ENCODE assay signal across 8 cellular contexts in genomic region chr3:45597166-45597565, GRCh38. TPM values are rescaled to one million over a fixed set of nuclear protein-coding genes. Genes with fewer than 3 reads are reported as not detected.
DNase-seq lines count a peak whose midpoint lies in the region; ATAC-seq lines count a peak whose summit lies in the region.

No MANE protein-coding gene starts in this region.

- POLR2A ChIA-PET in activated CD8-positive, alpha-beta T cell treated with anti-CD3 and anti-CD28 coated beads, Interleukin-2, amount 10 ng/mL, durations not matched to agents 7 days and 5 days (lab: Charles Lee) = no interaction called here

- in situ Hi-C loops in GM23248 (cut with MboI) = no loop called here

- H3K4me1 ChIP-seq in GM23248 (ENCODE audit: insufficient read depth) = peaks cover 18% of the 10 kb centered on the region

- H3K9ac ChIP-seq in GM23248 = peak overlapping the region; percentile 16

- peaks cover 14% of the 10 kb centered on the region; the same call in 1 of the 2 replicates for H3F3A ChIP-seq in GM23248 (ENCODE audit: insufficient read depth)

- intact Hi-C loops in left ventricle myocardium superior (cut with micrococcal nuclease) = loop anchor here (5.0 to 10.0 kb wide), 2 partner anchors 60 to 82 kb away; no protein-coding TSS in a partner anchor

- no peaks in the 10 kb centered on the region for H3K27me3 ChIP-seq in GM23248 (replicated peaks; ENCODE audit: insufficient read depth)

- H3K4me3 Mint-ChIP-seq in activated CD8-positive, alpha-beta T cell treated with anti-CD3 and anti-CD28 coated beads, Interleukin-2, amount 10 ng/mL, durations not matched to agents 7 days and 5 days = peak overlapping the region; percentile 77

- peak overlapping the region; percentile 74 for H3K4me3 ChIP-seq in GM23248

- no peaks in the 10 kb centered on the region for H3K27me3 Mint-ChIP-seq in activated CD8-positive, alpha-beta T cell treated with anti-CD3 and anti-CD28 coated beads, Interleukin-2, amount 10 ng/mL, durations not matched to agents 7 days and 5 days (ENCODE audit: low read depth)

- no peak overlapping the region for H2AFZ ChIP-seq in GM23248

- H3K9me3 Mint-ChIP-seq in activated CD8-positive, alpha-beta T cell treated with anti-CD3 and anti-CD28 coated beads, Interleukin-2, amount 10 ng/mL, durations not matched to agents 7 days and 5 days (ENCODE audit: insufficient read depth) = no peaks in the 10 kb centered on the region

- H3K4me1 Mint-ChIP-seq in activated CD8-positive, alpha-beta T cell treated with anti-CD3 and anti-CD28 coated beads, Interleukin-2, amount 10 ng/mL, durations not matched to agents 7 days and 5 days (ENCODE audit: low read depth) = peaks cover 69% of the 10 kb centered on the region

- no peaks in the 10 kb centered on the region for H3K36me3 ChIP-seq in GM23248 (ENCODE audit: low read depth)

- DNase-seq in GM23248 (peak; percentile 71), left ventricle myocardium superior (peak; percentile 53), SHP77 (lab: John Stamatoyannopoulos, UW) (no peak)
- DNase-seq in activated CD8-positive, alpha-beta T cell treated with anti-CD3 and anti-CD28 coated beads, Interleukin-2, amount 10 ng/mL, durations not matched to agents 7 days and 5 days = no peak
- DNase-seq in stimulated activated CD4-positive, alpha-beta T cell treated with anti-CD3 and anti-CD28 coated beads, TNF-alpha, amount 100 ng/mL, for 48 hours (ENCODE audit: low read depth in 3 of 3) = peak in 2 of 3 donors; percentile 37 to 41

- H3K4me2 ChIP-seq in GM23248 (ENCODE audit: unreplicated experiment) = peak overlapping the region; percentile 84

- CTCF ChIA-PET in activated CD8-positive, alpha-beta T cell treated with anti-CD3 and anti-CD28 coated beads, Interleukin-2, amount 10 ng/mL, durations not matched to agents 7 days and 5 days (lab: Charles Lee) = interaction anchor here (1.1 to 1.8 kb wide), 7 partner anchors 8 to 451 kb away, joined by 3 to 10 read pairs (median 4); partner anchors contain the start of gene CDCP1

- H3K36me3 Mint-ChIP-seq in activated CD8-positive, alpha-beta T cell treated with anti-CD3 and anti-CD28 coated beads, Interleukin-2, amount 10 ng/mL, durations not matched to agents 7 days and 5 days (ENCODE audit: low read depth) = peaks cover 57% of the 10 kb centered on the region

- H3K9me2 ChIP-seq in GM23248 (ENCODE audit: insufficient read depth) = no peaks in the 10 kb centered on the region

- H4K20me1 ChIP-seq in GM23248 (ENCODE audit: insufficient read depth) = no peaks in the 10 kb centered on the region

- peak overlapping the region; percentile 8 for H3K27ac Mint-ChIP-seq in activated CD8-positive, alpha-beta T cell treated with anti-CD3 and anti-CD28 coated beads, Interleukin-2, amount 10 ng/mL, durations not matched to agents 7 days and 5 days

- no peak for ATAC-seq in activated CD8-positive, alpha-beta T cell treated with anti-CD3 and anti-CD28 coated beads, Interleukin-2, amount 10 ng/mL, durations not matched to agents 7 days and 5 days
- ATAC-seq in left ventricle myocardium superior = no peak
- ATAC-seq in HG02973 (IDR thresholded peaks at IDR 0.05; ENCODE audit: unreplicated experiment) = no peak
- ATAC-seq in HG02678 (IDR thresholded peaks at IDR 0.05; ENCODE audit: unreplicated experiment) = no peak
- no peak for ATAC-seq in GM19035 (IDR thresholded peaks at IDR 0.05; ENCODE audit: unreplicated experiment)

- H3K79me2 ChIP-seq in GM23248 (ENCODE audit: insufficient read depth) = peaks cover 80% of the 10 kb centered on the region

- no peaks in the 10 kb centered on the region for H3K9me3 ChIP-seq in GM23248 (ENCODE audit: low read depth)

- WGBS in GM23248 (ENCODE audit: low coverage in 1 of 2, low lambda C conversion rate in 2 of 2, missing lambda C conversion rate in 2 of 2), 2 experiments = 28 to 31% methylated on average over 4 of the region's 4 CpGs

- peak overlapping the region; percentile 14 for H3K27ac ChIP-seq in GM23248

RNA-seq across cellular contexts. Expression of gene LIMD1, which starts 2.6 kb away (rescaled TPM):
- 8.3 and 10.3 TPM in 2 replicates for total RNA-seq in GM23248 (2014; rRNA removed; shearing (Covaris generic))
- 6.2 and 8.6 TPM in 2 replicates for polyA plus RNA-seq in GM23248 (2016; fragmentation: Nextera tagmentation; extraction: Ambion mirVana)
- total RNA-seq in activated CD8-positive, alpha-beta T cell treated with anti-CD3 and anti-CD28 coated beads, Interleukin-2, amount 10 ng/mL, durations not matched to agents 7 days and 5 days = 10 to 100 TPM; 48.4 to 49.4 TPM
- total RNA-seq in left ventricle myocardium superior = 31.9 TPM

Comparison
In these comparisons a context has a peak if more than half of its experiments do, and no peak if none do; other contexts are left out.
1. DNase-seq: peak in GM23248 (single experiment), left ventricle myocardium superior (single experiment) and stimulated activated CD4-positive, alpha-beta T cell treated with anti-CD3 and anti-CD28 coated beads, TNF-alpha, amount 100 ng/mL, for 48 hours (2 of 3); none in activated CD8-positive, alpha-beta T cell treated with anti-CD3 and anti-CD28 coated beads, Interleukin-2, amount 10 ng/mL, durations not matched to agents 7 days and 5 days (single experiment) and SHP77 (0 of 2).